ENCODE assay signal across 12 cellular contexts in genomic region chr15:83062768-83063180, GRCh38. TPM values are rescaled to one million over a fixed set of nuclear protein-coding genes. Genes with fewer than 3 reads are reported as not detected.
DNase-seq lines count a peak whose midpoint lies in the region; ATAC-seq, FAIRE-seq and TF ChIP-seq lines count a peak whose summit lies in the region.
"Had no signal": no experiment of that assay in that cellular context is flagged by ENCODE, and none has a peak within 500 bp of the region (broad histone marks: within the 10 kb centered on the region; RNA-seq: fewer than 3 reads in every experiment).

No MANE protein-coding gene starts in this region.

- H3K9ac ChIP-seq in GM12878 (ENCODE audit: control insufficient read depth, insufficient read depth, low read length): peak overlapping the region; percentile 21; the same call in 1 of the 2 replicates

- ATAC-seq in A549 (no peak), GM12878 (peak; percentile 28), GM19455 (IDR thresholded peaks at IDR 0.05; ENCODE audit: unreplicated experiment) (no peak)
- ATAC-seq: activated naive CD4-positive, alpha-beta T cell treated with anti-CD3 and anti-CD28 coated beads, Interleukin-2, amount 50 U/mL, for 72 hours; Panc1 had no signal

- TF ChIP-seq EP300 in A549 (IDR thresholded peaks at IDR 0.05) (no peak), GM12878 (IDR thresholded peaks at IDR 0.05; ENCODE audit: borderline replicate concordance in 1 of 2, control insufficient read depth in 1 of 2, low read depth in 2 of 2, low read length in 2 of 2) (peak in 1 of 2 experiments; percentile 69; a peak in 2 of 4 replicates)

- 91% methylated on average over 3 of the region's 3 CpGs for WGBS in A549 (ENCODE audit: missing lambda C conversion rate)
- WGBS in GM12878 (ENCODE audit: insufficient coverage, insufficient replicate concordance, low lambda C conversion rate, missing lambda C conversion rate): 3% methylated on average over 3 of the region's 3 CpGs

- BruUV-seq in GM12878 (replicated peaks; lab: Mats Ljungman, UMichigan): no TSS peak

- H3K27me3 ChIP-seq in GM12878 (replicated peaks in 1 of 2; ENCODE audit: control insufficient read depth in 2 of 2, insufficient read depth in 2 of 2, low read length in 1 of 2): no peaks in the 10 kb centered on the region
- no peaks in the 10 kb centered on the region for H3K27me3 ChIP-seq in CD8-positive, alpha-beta memory T cell (ENCODE audit: insufficient read depth, low read length, poor library complexity, severe bottlenecking)
- H3K27me3 ChIP-seq: esophagus muscularis mucosa had no signal

- DNase-seq in A549 (ENCODE audit: low read depth in 1 of 2, low spot score in 1 of 2): no peak
- no peak for DNase-seq in GM18507 (ENCODE audit: extremely low spot score, insufficient read length, low read depth)
- DNase-seq in KBM-7: peak; percentile 73
- DNase-seq in GM12878 (ENCODE audit: low read depth, low spot score): no peak
- DNase-seq in NCI-H69 (lab: John Stamatoyannopoulos, UW): no peak
- DNase-seq in T-helper 2 cell treated with Interferon-gamma antibody and Interleukin-4, amounts not matched to agents 5 μg/mL and 100 μg/mL, for 36 hours (ENCODE audit: low spot score): no peak
- no peak for DNase-seq in CD8-positive, alpha-beta memory T cell
- DNase-seq: T-helper 9 cell had no signal

- H3K4me1 Mint-ChIP-seq in T-helper 2 cell treated with Interferon-gamma antibody and Interleukin-4, amounts not matched to agents 5 μg/mL and 100 μg/mL, for 36 hours (ENCODE audit: low read depth): peaks cover 20% of the 10 kb centered on the region
- H3K4me1 Mint-ChIP-seq in CD8-positive, alpha-beta memory T cell: peaks cover 19 to 26% (median 20%) of the 10 kb centered on the region in 3 donors

- H4K20me1 ChIP-seq in GM12878 (ENCODE audit: control insufficient read depth, insufficient read depth): peaks cover 21% of the 10 kb centered on the region

- no peak overlapping the region for H3K27ac Mint-ChIP-seq in T-helper 2 cell treated with Interferon-gamma antibody and Interleukin-4, amounts not matched to agents 5 μg/mL and 100 μg/mL, for 36 hours
- H3K27ac Mint-ChIP-seq in CD8-positive, alpha-beta memory T cell: no peak overlapping the region
- H3K27ac Mint-ChIP-seq: activated naive CD4-positive, alpha-beta T cell treated with anti-CD3 and anti-CD28 coated beads, Interleukin-2, amount 50 U/mL, for 72 hours had no signal

- no peak for FAIRE-seq in A549 (lab: Jason Lieb, UNC)
- FAIRE-seq in GM18507 (lab: Jason Lieb, UNC): peak; percentile 84
- no peak for FAIRE-seq in GM12878 (lab: Jason Lieb, UNC)

- H3K79me2 ChIP-seq in GM12878 (ENCODE audit: control insufficient read depth, insufficient read depth, low read length): peaks cover 94% of the 10 kb centered on the region

- H3K36me3 Mint-ChIP-seq in T-helper 2 cell treated with Interferon-gamma antibody and Interleukin-4, amounts not matched to agents 5 μg/mL and 100 μg/mL, for 36 hours (ENCODE audit: low read depth): peaks cover 23% of the 10 kb centered on the region
- H3K36me3 Mint-ChIP-seq in CD8-positive, alpha-beta memory T cell: peaks cover 0 to 14% (median 0%) of the 10 kb centered on the region in 3 donors

- CTCF ChIA-PET in A549 (lab: Yijun Ruan, JAX): interaction anchor here (1.1 to 1.2 kb wide), 2 partner anchors 14 to 49 kb away, joined by 3 read pairs; no protein-coding TSS in a partner anchor
- CTCF ChIA-PET in GM12878 (lab: Yijun Ruan, JAX): interaction anchor here (0.9 to 1.8 kb wide), 7 partner anchors 12 to 532 kb away, joined by 3 to 8 read pairs (median 3); partner anchors contain the start of gene C15orf40
- CTCF ChIA-PET in CD8-positive, alpha-beta memory T cell (lab: Charles Lee): no interaction called here

- H3K9me3 ChIP-seq in A549 (no peaks in the 10 kb centered on the region), GM12878 (replicated peaks; ENCODE audit: control insufficient read depth, insufficient read depth, low read length) (no peaks in the 10 kb centered on the region)
- H3K9me3 ChIP-seq in CD8-positive, alpha-beta memory T cell (ENCODE audit: low read length): no peaks in the 10 kb centered on the region
- H3K9me3 ChIP-seq: esophagus muscularis mucosa had no signal

- no peak overlapping the region for H3K4me3 Mint-ChIP-seq in T-helper 2 cell treated with Interferon-gamma antibody and Interleukin-4, amounts not matched to agents 5 μg/mL and 100 μg/mL, for 36 hours
- H3K4me3 Mint-ChIP-seq in CD8-positive, alpha-beta memory T cell: no peak overlapping the region

- H3K4me1 ChIP-seq in A549 (peaks cover 32% of the 10 kb centered on the region), GM12878 (ENCODE audit: control insufficient read depth, insufficient read depth, low read length) (peaks cover 20% of the 10 kb centered on the region)
- H3K4me1 ChIP-seq in CD8-positive, alpha-beta memory T cell (ENCODE audit: insufficient read depth, low read length): peaks cover 53% of the 10 kb centered on the region

- POLR2A ChIA-PET in A549 (lab: Yijun Ruan, JAX) (interaction anchor here (0.6 kb wide), 1 partner anchor 51 kb away, joined by 3 read pairs; no protein-coding TSS in a partner anchor), GM12878 (lab: Charles Lee) (interaction anchor here (1.4 to 2.0 kb wide), 2 partner anchors 51 to 144 kb away, joined by 4 to 10 read pairs; partner anchors contain the start of gene C15orf40)
- POLR2A ChIA-PET in CD8-positive, alpha-beta memory T cell (lab: Charles Lee): no interaction called here

- H3K4me2 ChIP-seq in A549 (peak overlapping the region; percentile 89; the same call in 2 of the 3 replicates), GM12878 (ENCODE audit: control insufficient read depth, insufficient read depth) (peak overlapping the region; percentile 96)

- no peak for TF ChIP-seq POLR2A in A549 (IDR thresholded peaks at IDR 0.05; ENCODE audit: low read length)
- TF ChIP-seq POLR2A in GM12878 (IDR thresholded peaks at IDR 0.05; ENCODE audit: low read depth, low read length): no peak

- peaks cover 0 to 5% of the 10 kb centered on the region in 2 experiments; a peak in 1 of 4 replicates for H3K36me3 ChIP-seq in GM12878 (ENCODE audit: control insufficient read depth in 2 of 2, insufficient read depth in 2 of 2, low read length in 1 of 2)
- no peaks in the 10 kb centered on the region for H3K36me3 ChIP-seq in CD8-positive, alpha-beta memory T cell (ENCODE audit: insufficient read depth, low read length)
- H3K36me3 ChIP-seq: esophagus muscularis mucosa had no signal

- no peaks in the 10 kb centered on the region for H3K27me3 Mint-ChIP-seq in T-helper 2 cell treated with Interferon-gamma antibody and Interleukin-4, amounts not matched to agents 5 μg/mL and 100 μg/mL, for 36 hours (ENCODE audit: low read depth)
- H3K27me3 Mint-ChIP-seq in CD8-positive, alpha-beta memory T cell: no peaks in the 10 kb centered on the region

- H3K4me3 ChIP-seq in A549: no peak overlapping the region
- H3K4me3 ChIP-seq in GM12878: peak overlapping the region; percentile 96
- no peak overlapping the region for H3K4me3 ChIP-seq in CD8-positive, alpha-beta memory T cell (ENCODE audit: low read length)

- RAD21 ChIA-PET in GM12878 (lab: Charles Lee; ENCODE audit: unreplicated experiment): interaction anchor here (0.8 to 1.5 kb wide), 3 partner anchors 52 to 143 kb away, joined by 3 to 8 read pairs (median 4); no protein-coding TSS in a partner anchor

- TF ChIP-seq CTCF in A549 (IDR thresholded peaks at IDR 0.05): no peak
- TF ChIP-seq CTCF in GM12878 (IDR thresholded peaks at IDR 0.05 in 2 of 3, conservative IDR thresholded peaks at IDR 0.05 in 1 of 3; ENCODE audit: control insufficient read depth in 2 of 3, extremely low read depth in 1 of 3, insufficient read depth in 1 of 3, low read depth in 3 of 3, low read length in 3 of 3): no peak

- in situ Hi-C loops in KBM-7 (cut with MboI; ENCODE audit: low pct_unique_long_range_greater_than_20kb, low sequenced_read_pairs) (no loop called here), GM12878 (cut with MboI) (no loop called here)

- SMC1A ChIA-PET in GM12878 (lab: Charles Lee; ENCODE audit: uncharacterized antibody, unreplicated experiment): interaction anchor here (0.9 to 3.1 kb wide), 9 partner anchors 50 to 520 kb away, joined by 3 to 11 read pairs (median 4); partner anchors contain the start of gene RAMAC

- no peak overlapping the region for H3K27ac ChIP-seq in A549
- peak overlapping the region; percentile 66 for H3K27ac ChIP-seq in GM12878 (ENCODE audit: control insufficient read depth, insufficient read depth)
- H3K27ac ChIP-seq in CD8-positive, alpha-beta memory T cell (ENCODE audit: low read depth, low read length): no peak overlapping the region

- TF ChIP-seq RAD21 in A549 (conservative IDR thresholded peaks at IDR 0.05 in 1 of 2, IDR thresholded peaks at IDR 0.05 in 1 of 2) (no peak), GM12878 (IDR thresholded peaks at IDR 0.05; ENCODE audit: insufficient read depth, low read depth, low read length) (no peak)

- no peak overlapping the region for H2AFZ ChIP-seq in GM12878 (ENCODE audit: control insufficient read depth, low read depth, low read length)

- H3K9me3 Mint-ChIP-seq in T-helper 2 cell treated with Interferon-gamma antibody and Interleukin-4, amounts not matched to agents 5 μg/mL and 100 μg/mL, for 36 hours: no peaks in the 10 kb centered on the region
- H3K9me3 Mint-ChIP-seq in CD8-positive, alpha-beta memory T cell: no peaks in the 10 kb centered on the region
- H3K9me3 Mint-ChIP-seq: activated naive CD4-positive, alpha-beta T cell treated with anti-CD3 and anti-CD28 coated beads, Interleukin-2, amount 50 U/mL, for 72 hours had no signal

- intact Hi-C loops in GM12878 (cut with micrococcal nuclease; ENCODE audit: unreplicated experiment): no loop called here

RNA-seq across cellular contexts. Expression of gene BTBD1, which starts 4.3 kb away (rescaled TPM):
- polyA plus RNA-seq in A549 (2011; rRNA removed): 88.8 and 95.8 TPM in 2 replicates
- polyA plus RNA-seq in A549 (2012; cell fraction: cytosol; rRNA removed): 28.1 and 37.7 TPM in 2 replicates
- 20.3 TPM in 2 replicates for polyA plus RNA-seq in A549 (2012; cell fraction: nucleus; rRNA removed)
- 52.2 to 53.1 TPM (median 52.7 TPM) in 3 replicates for polyA plus RNA-seq in A549 (2017; fragmentation: RNase III; extraction: RNeasy Plus Mini Kit Qiagen cat#74134 plus additional on column Dnase treatment)
- 33.3 and 37.4 TPM in 2 replicates for polyA minus RNA-seq in A549 (2011; rRNA and poly(A)+ RNA removed)
- 81.8 and 91.0 TPM in 2 replicates for total RNA-seq in GM12878 (2013; cell fraction: nucleolus; rRNA removed)
- 90.4 and 92.4 TPM in 2 replicates for total RNA-seq in GM12878 (2014; rRNA removed)
- total RNA-seq in GM12878 (2014; rRNA removed; fragmentation: Illumina TruSeq; extraction: Trizol): 75.4 and 76.9 TPM in 2 replicates
- total RNA-seq in GM12878 (2021): 62.0 and 70.8 TPM in 2 replicates
- 24.3 TPM for polyA plus RNA-seq in GM12878 (2011; ENCODE audit: low read depth)
- 89.6 and 133 TPM in 2 replicates for polyA plus RNA-seq in GM12878 (2011; rRNA removed)
- polyA plus RNA-seq in GM12878 (2011; cell fraction: cytosol; rRNA removed): 40.1 and 43.1 TPM in 2 replicates
- polyA plus RNA-seq in GM12878 (2011; cell fraction: nucleus; rRNA removed): 33.3 and 35.5 TPM in 2 replicates
- polyA plus RNA-seq in GM12878 (2012): 43.7 and 47.7 TPM in 2 replicates
- polyA plus RNA-seq in GM12878 (2014; fragmentation: Illumina TruSeq; extraction: Trizol): 77.0 and 87.6 TPM in 2 replicates
- polyA plus RNA-seq in GM12878 (2014; fragmentation: Nextera tagmentation; extraction: Ambion mirVana): 10 to 100 TPM; 17.5 to 38.9 TPM
- polyA plus RNA-seq in GM12878 (2014; rRNA removed): 54.1 and 57.1 TPM in 2 replicates
- polyA plus RNA-seq in GM12878 (2016; fragmentation: Nextera tagmentation; extraction: Ambion mirVana): 10 to 100 TPM; 73.0 to 73.1 TPM
- polyA minus RNA-seq in GM12878 (2011; rRNA and poly(A)+ RNA removed): 60.2 and 93.3 TPM in 2 replicates
- polyA minus RNA-seq in GM12878 (2011; cell fraction: cytosol; rRNA and poly(A)+ RNA removed): 41.0 and 48.2 TPM in 2 replicates
- 28.3 and 41.4 TPM in 2 replicates for polyA minus RNA-seq in GM12878 (2011; cell fraction: nucleus; rRNA and poly(A)+ RNA removed)
- 10 to 100 TPM; 55.5 to 57.7 TPM for total RNA-seq in CD8-positive, alpha-beta memory T cell
- 47.4 TPM for polyA plus RNA-seq in CD8-positive, alpha-beta memory T cell

RNA-seq across cellular contexts. Expression of gene TM6SF1, which starts 44.7 kb away (rescaled TPM):
- polyA plus RNA-seq in A549 (2011; rRNA removed) (1.1 TPM in 2 replicates), A549 (2017; fragmentation: RNase III; extraction: RNeasy Plus Mini Kit Qiagen cat#74134 plus additional on column Dnase treatment) (0.08 to 0.12 TPM in 2 of 3 replicates, not detected in the other), GM12878 (2011; rRNA removed) (1.1 and 1.3 TPM in 2 replicates), GM12878 (2014; fragmentation: Illumina TruSeq; extraction: Trizol) (0.82 and 1.1 TPM in 2 replicates), GM12878 (2014; fragmentation: Nextera tagmentation; extraction: Ambion mirVana) (1 to 10 TPM in 1 of 2 experiments, under 1 TPM in 1; 0.90 to 2.3 TPM), GM12878 (2014; rRNA removed) (0.78 and 0.84 TPM in 2 replicates), GM12878 (2016; fragmentation: Nextera tagmentation; extraction: Ambion mirVana) (1 to 10 TPM; 1.2 to 2.7 TPM)
- 0.06 and 0.08 TPM in 2 replicates for polyA plus RNA-seq in A549 (2012; cell fraction: cytosol; rRNA removed)
- polyA plus RNA-seq in A549 (2012; cell fraction: nucleus; rRNA removed): 0.05 TPM in 1 of 2 replicates, not detected in the other
- 0.74 TPM in 1 of 2 replicates, not detected in the other for polyA minus RNA-seq in A549 (2011; rRNA and poly(A)+ RNA removed)
- total RNA-seq in GM12878 (2013; cell fraction: nucleolus; rRNA removed): 0.81 and 0.98 TPM in 2 replicates
- total RNA-seq in GM12878 (2014; rRNA removed) (0.56 and 0.98 TPM in 2 replicates), GM12878 (2014; rRNA removed; fragmentation: Illumina TruSeq; extraction: Trizol) (0.92 and 1.2 TPM in 2 replicates), GM12878 (2021) (1.1 and 1.2 TPM in 2 replicates)
- 2.1 TPM for polyA plus RNA-seq in GM12878 (2011; ENCODE audit: low read depth)
- 0.52 and 0.70 TPM in 2 replicates for polyA plus RNA-seq in GM12878 (2011; cell fraction: cytosol; rRNA removed)
- 1.1 and 1.8 TPM in 2 replicates for polyA plus RNA-seq in GM12878 (2011; cell fraction: nucleus; rRNA removed)
- 1.9 and 4.4 TPM in 2 replicates for polyA plus RNA-seq in GM12878 (2012)
- polyA minus RNA-seq in GM12878 (2011; rRNA and poly(A)+ RNA removed): 1.3 TPM in 1 of 2 replicates, not detected in the other
- polyA minus RNA-seq in GM12878 (2011; cell fraction: cytosol; rRNA and poly(A)+ RNA removed): not detected in 2 replicates
- 0.60 and 0.86 TPM in 2 replicates for polyA minus RNA-seq in GM12878 (2011; cell fraction: nucleus; rRNA and poly(A)+ RNA removed)
- total RNA-seq in CD8-positive, alpha-beta memory T cell: under 1 TPM; 0.55 to 0.78 TPM
- polyA plus RNA-seq in CD8-positive, alpha-beta memory T cell: 0.26 TPM

RNA-seq across cellular contexts. Expression of gene C15orf40, which starts 51.3 kb away (rescaled TPM):
- polyA plus RNA-seq in A549 (2011; rRNA removed) (48.0 and 54.1 TPM in 2 replicates), A549 (2017; fragmentation: RNase III; extraction: RNeasy Plus Mini Kit Qiagen cat#74134 plus additional on column Dnase treatment) (45.1 to 55.0 TPM (median 47.0 TPM) in 3 replicates), GM12878 (2011; rRNA removed) (24.1 and 32.5 TPM in 2 replicates), GM12878 (2014; fragmentation: Illumina TruSeq; extraction: Trizol) (9.8 and 25.8 TPM in 2 replicates), GM12878 (2014; fragmentation: Nextera tagmentation; extraction: Ambion mirVana) (10 to 100 TPM; 59.9 to 70.0 TPM), GM12878 (2014; rRNA removed) (31.2 and 44.0 TPM in 2 replicates), GM12878 (2016; fragmentation: Nextera tagmentation; extraction: Ambion mirVana) (10 to 100 TPM; 59.1 to 64.3 TPM)
- polyA plus RNA-seq in A549 (2012; cell fraction: cytosol; rRNA removed): 45.1 and 46.3 TPM in 2 replicates
- 10.8 and 13.8 TPM in 2 replicates for polyA plus RNA-seq in A549 (2012; cell fraction: nucleus; rRNA removed)
- polyA minus RNA-seq in A549 (2011; rRNA and poly(A)+ RNA removed): 15.9 and 19.0 TPM in 2 replicates
- 46.8 and 50.1 TPM in 2 replicates for total RNA-seq in GM12878 (2013; cell fraction: nucleolus; rRNA removed)
- total RNA-seq in GM12878 (2014; rRNA removed) (20.7 and 26.5 TPM in 2 replicates), GM12878 (2014; rRNA removed; fragmentation: Illumina TruSeq; extraction: Trizol) (23.4 and 26.3 TPM in 2 replicates), GM12878 (2021) (20.7 and 21.3 TPM in 2 replicates)
- polyA plus RNA-seq in GM12878 (2011; ENCODE audit: low read depth): 5.1 TPM
- 26.8 and 30.7 TPM in 2 replicates for polyA plus RNA-seq in GM12878 (2011; cell fraction: cytosol; rRNA removed)
- 13.0 and 14.0 TPM in 2 replicates for polyA plus RNA-seq in GM12878 (2011; cell fraction: nucleus; rRNA removed)
- 17.8 and 33.7 TPM in 2 replicates for polyA plus RNA-seq in GM12878 (2012)
- polyA minus RNA-seq in GM12878 (2011; rRNA and poly(A)+ RNA removed): 14.3 and 16.5 TPM in 2 replicates
- polyA minus RNA-seq in GM12878 (2011; cell fraction: cytosol; rRNA and poly(A)+ RNA removed): 7.6 and 16.3 TPM in 2 replicates
- 22.2 and 39.7 TPM in 2 replicates for polyA minus RNA-seq in GM12878 (2011; cell fraction: nucleus; rRNA and poly(A)+ RNA removed)
- total RNA-seq in CD8-positive, alpha-beta memory T cell: 10 to 100 TPM; 34.2 to 36.6 TPM
- 58.1 TPM for polyA plus RNA-seq in CD8-positive, alpha-beta memory T cell

Comparison
In these comparisons a context has a peak if more than half of its experiments do, and no peak if none do; other contexts are left out.
1. Of the 24 proteins assayed by ChIP-seq in both GM12878 and A549: peak only in GM12878: JUNB; only in A549: none; in both: none; in neither: 21; mixed calls (peak in some experiments, not most) for 2.